In the genomic region with DNA sequence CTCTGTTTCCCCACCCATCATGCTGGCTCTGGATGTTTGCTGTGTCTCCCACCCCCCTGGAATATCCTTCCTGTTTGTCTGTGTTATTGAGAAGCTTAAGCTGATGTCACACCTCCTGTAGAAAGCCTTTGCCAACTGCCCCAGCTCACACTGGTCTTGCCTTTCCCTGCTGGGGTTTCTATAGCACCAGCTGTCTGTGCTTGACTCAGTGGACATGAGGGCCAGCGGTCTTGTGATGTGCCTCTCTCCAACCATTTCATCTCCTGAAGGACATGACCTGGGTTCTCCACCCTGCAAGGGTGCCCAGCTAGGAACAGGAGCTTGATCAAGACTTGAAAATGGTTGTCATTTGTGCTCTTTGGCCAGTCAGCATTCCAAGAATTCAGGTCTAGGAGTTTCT, we compare ENCODE assay signal across 34 cellular contexts. TPM values are rescaled to one million over a fixed set of nuclear protein-coding genes. Genes with fewer than 3 reads are reported as not detected.
"Had no signal": no experiment of that assay in that cellular context is flagged by ENCODE, and none has a peak within 500 bp of the region (broad histone marks: within the 10 kb centered on the region; RNA-seq: fewer than 3 reads in every experiment).

No MANE protein-coding gene starts in this region.

- FAIRE-seq: astrocyte, bronchial epithelial cell had no signal

- DNase-seq: activated B cell treated with CpG ODN at 0.5 μM for 24 hours; activated CD4-positive, alpha-beta T cell treated with anti-CD3 and anti-CD28 coated beads for 48 hours; activated CD4-positive, alpha-beta T cell treated with anti-CD3 and anti-CD28 coated beads, Interleukin-2, amount 50 U/mL, for 1 hour; activated CD4-positive, alpha-beta T cell treated with anti-CD3 and anti-CD28 coated beads, Interleukin-2, amount 50 U/mL, for 48 hours; activated CD8-positive, alpha-beta memory T cell treated with anti-CD3 and anti-CD28 coated beads for 24 hours; activated CD8-positive, alpha-beta T cell treated with anti-CD3 and anti-CD28 coated beads for 36 hours; activated effector memory CD4-positive, alpha-beta T cell treated with Interleukin-2 at 50 U/mL for 16 hours; activated gamma-delta T cell treated with Interleukin-2 at 50 U/mL for 16 hours; activated naive CD4-positive, alpha-beta T cell treated with anti-CD3 and anti-CD28 coated beads, Interleukin-2, amount 50 U/mL, for 16 hours; activated naive CD4-positive, alpha-beta T cell treated with Interleukin-2 at 50 U/mL for 16 hours; activated T-cell treated with anti-CD3 and anti-CD28 coated beads, Interleukin-2, amount 50 U/mL, for 4 hours; amniotic stem cell; anterior cingulate cortex; brain microvascular endothelial cell; dorsolateral prefrontal cortex; effector memory CD4-positive, alpha-beta T cell; endodermal cell; gastrocnemius medialis; T-helper 1 cell; T-helper 17 cell; T1000; WERI-Rb-1 had no signal

- H3K36me3 ChIP-seq: brain microvascular endothelial cell, gastrocnemius medialis, WERI-Rb-1 had no signal

- H3K9me3 ChIP-seq: gastrocnemius medialis had no signal

- H3K9me3 Mint-ChIP-seq: activated B cell treated with CpG ODN at 0.5 μM for 24 hours; activated CD8-positive, alpha-beta T cell treated with anti-CD3 and anti-CD28 coated beads for 36 hours; activated T-cell treated with anti-CD3 and anti-CD28 coated beads, Interleukin-2, amount 50 U/mL, for 4 hours; activated T-helper 17 cell treated with anti-CD3 and anti-CD28 coated beads, Interleukin-2, amount 50 U/mL, for 72 hours; central memory CD8-positive, alpha-beta T cell; dendritic cell treated with granulocyte-macrophage colony-stimulating factor and Interleukin-4, amounts not matched to agents 40 ng/mL and 50 ng/mL, for 4 days; endodermal cell; T-helper 2 cell treated with Interferon-gamma antibody and Interleukin-4, amounts not matched to agents 5 μg/mL and 100 μg/mL, for 36 hours had no signal

- H3K27me3 ChIP-seq: brain microvascular endothelial cell, dorsolateral prefrontal cortex, foreskin keratinocyte, gastrocnemius medialis had no signal

- H3K4me3 Mint-ChIP-seq: activated B cell treated with CpG ODN at 0.5 μM for 24 hours; activated CD8-positive, alpha-beta T cell treated with anti-CD3 and anti-CD28 coated beads for 36 hours; activated naive CD8-positive, alpha-beta T cell; activated T-cell treated with anti-CD3 and anti-CD28 coated beads, Interleukin-2, amount 50 U/mL, for 4 hours; activated T-helper 17 cell treated with anti-CD3 and anti-CD28 coated beads, Interleukin-2, amount 50 U/mL, for 72 hours; central memory CD8-positive, alpha-beta T cell; dendritic cell treated with granulocyte-macrophage colony-stimulating factor and Interleukin-4, amounts not matched to agents 40 ng/mL and 50 ng/mL, for 4 days; endodermal cell; T-helper 17 cell; T-helper 2 cell treated with Interferon-gamma antibody and Interleukin-4, amounts not matched to agents 5 μg/mL and 100 μg/mL, for 36 hours had no signal

- H3K27ac ChIP-seq: brain microvascular endothelial cell, coronary artery, dorsolateral prefrontal cortex, foreskin keratinocyte, gastrocnemius medialis, WERI-Rb-1 had no signal

- H3K27ac Mint-ChIP-seq: activated B cell treated with CpG ODN at 0.5 μM for 24 hours; activated CD8-positive, alpha-beta T cell treated with anti-CD3 and anti-CD28 coated beads for 36 hours; activated naive CD8-positive, alpha-beta T cell; activated T-helper 17 cell treated with anti-CD3 and anti-CD28 coated beads, Interleukin-2, amount 50 U/mL, for 72 hours; dendritic cell treated with granulocyte-macrophage colony-stimulating factor and Interleukin-4, amounts not matched to agents 40 ng/mL and 50 ng/mL, for 4 days; endodermal cell; T-helper 17 cell; T-helper 2 cell treated with Interferon-gamma antibody and Interleukin-4, amounts not matched to agents 5 μg/mL and 100 μg/mL, for 36 hours had no signal

- H3K4me3 ChIP-seq: coronary artery, dorsolateral prefrontal cortex, gastrocnemius medialis had no signal

- H3K4me1 Mint-ChIP-seq: activated T-helper 17 cell treated with anti-CD3 and anti-CD28 coated beads, Interleukin-2, amount 50 U/mL, for 72 hours; central memory CD8-positive, alpha-beta T cell; T-helper 17 cell had no signal

- H3K4me1 ChIP-seq: foreskin keratinocyte, gastrocnemius medialis had no signal

- H3K36me3 Mint-ChIP-seq: activated naive CD8-positive, alpha-beta T cell had no signal

- ATAC-seq: activated CD4-positive, CD25-positive, alpha-beta regulatory T cell treated with anti-CD3 and anti-CD28 coated beads, Interleukin-2, amount 50 U/mL, for 24 hours; activated CD8-positive, alpha-beta T cell treated with anti-CD3 and anti-CD28 coated beads for 36 hours; activated T-cell treated with anti-CD3 and anti-CD28 coated beads, Interleukin-2, amount 50 U/mL, for 4 hours; activated T-helper 17 cell treated with anti-CD3 and anti-CD28 coated beads, Interleukin-2, amount 50 U/mL, for 72 hours; esophagus mucosa; foreskin keratinocyte; gastrocnemius medialis; T-helper 17 cell had no signal

RNA-seq across cellular contexts. Expression of a gene that starts 14.7 kb away (rescaled TPM):
- total RNA-seq: activated B cell treated with CpG ODN at 0.5 μM for 24 hours; activated CD8-positive, alpha-beta T cell treated with anti-CD3 and anti-CD28 coated beads for 36 hours; activated T-cell treated with anti-CD3 and anti-CD28 coated beads, Interleukin-2, amount 50 U/mL, for 4 hours; activated T-helper 17 cell treated with anti-CD3 and anti-CD28 coated beads, Interleukin-2, amount 50 U/mL, for 72 hours; cerebellum; endodermal cell had no signal
